35 cellular contexts compared by ENCODE assay signal in the genomic region with DNA sequence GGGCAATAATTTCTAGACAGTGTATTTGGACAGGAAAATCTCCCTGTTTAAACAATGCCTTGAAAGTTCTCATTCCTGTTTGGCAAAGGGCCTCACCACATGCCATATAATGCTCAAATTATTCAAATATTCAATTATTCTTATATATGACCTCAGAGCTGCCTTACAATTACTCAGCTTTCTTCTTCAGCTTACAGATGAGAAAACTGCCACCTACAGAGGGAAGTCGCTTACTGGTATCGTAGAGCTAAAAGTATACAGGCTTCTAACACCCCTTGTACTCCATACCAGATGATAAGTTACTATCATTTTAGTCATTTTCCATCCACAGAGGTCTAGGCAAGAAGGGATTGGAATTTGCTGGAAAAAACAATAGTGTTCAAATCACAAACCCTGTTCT.
"Had no signal": no experiment of that assay in that cellular context is flagged by ENCODE, and none has a peak within 500 bp of the region (broad histone marks: within the 10 kb centered on the region; RNA-seq: fewer than 3 reads in every experiment).

No MANE protein-coding gene starts in this region.

- H3K4me2 ChIP-seq: KMS-11 had no signal

- H3K27me3 ChIP-seq: MG63 had no signal

- H3K4me3 ChIP-seq: MG63 had no signal

- H3K9me3 ChIP-seq: MG63 had no signal

- H3K27ac ChIP-seq: KMS-11 had no signal

- DNase-seq: Karpas-422, Kasumi-1, KG1, MG63, MM.1S, MV-4-11, NCI-H1092, NCI-H1092 treated with DMSO at 0.1 percent for 48 hours, NCI-H1105, NCI-H1105 treated with DMSO at 0.1 percent for 48 hours, NCI-H1417, NCI-H1417 treated with DMSO at 0.1 percent for 48 hours, NCI-H1436, NCI-H1436 treated with DMSO at 0.1 percent for 48 hours, NCI-H146, NCI-H1694, NCI-H1694 treated with DMSO at 0.1 percent for 48 hours, NCI-H187, NCI-H187 treated with DMSO at 0.1 percent for 48 hours, NCI-H1930, NCI-H2029, NCI-H2029 treated with DMSO at 0.1 percent for 48 hours, NCI-H2081, NCI-H2081 treated with DMSO at 0.1 percent for 48 hours, NCI-H2107, NCI-H2171, NCI-H2171 treated with DMSO at 0.1 percent for 48 hours, NCI-H2227 treated with DMSO at 0.1 percent for 48 hours, NCI-H226, NCI-H345, NCI-H446, NCI-H446 treated with DMSO at 0.1 percent for 48 hours, NCI-H510A, NCI-H510A treated with DMSO at 0.1 percent for 48 hours had no signal

- H3K9ac ChIP-seq: KMS-11 had no signal

- H3K36me3 ChIP-seq: MG63 had no signal
